ENCODE assay signal across 15 cellular contexts in the genomic region with DNA sequence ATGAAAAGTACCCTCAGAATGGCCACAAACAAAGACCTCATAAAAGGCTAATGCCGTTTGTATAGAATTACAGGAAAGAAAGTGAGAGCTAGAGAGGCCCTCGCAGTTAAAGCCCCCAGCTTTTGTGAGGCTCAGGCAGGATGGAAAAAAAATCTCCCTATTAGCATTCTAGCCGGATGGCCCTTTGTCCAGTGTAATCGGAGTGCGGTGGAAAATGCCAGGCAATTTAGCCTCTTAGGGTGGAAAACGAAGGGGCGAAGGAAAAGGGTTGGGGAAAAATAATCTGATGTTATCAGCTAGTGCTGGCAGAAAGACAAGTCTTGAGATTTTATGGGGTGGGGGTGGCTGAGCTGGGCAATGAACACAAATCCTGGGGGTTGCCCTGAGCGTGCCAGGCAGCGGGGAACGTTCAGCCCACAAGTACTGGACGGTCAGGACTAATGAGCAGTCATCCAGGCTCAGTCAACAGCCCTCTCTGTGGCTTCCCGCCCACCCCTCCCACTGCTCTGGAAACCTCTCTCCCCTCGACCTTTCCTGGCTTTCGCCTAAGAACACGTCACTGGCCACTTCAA.
DNase-seq lines count a peak whose midpoint lies in the region; ATAC-seq and TF ChIP-seq lines count a peak whose summit lies in the region.
"Had no signal": no experiment of that assay in that cellular context is flagged by ENCODE, and none has a peak within 500 bp of the region (broad histone marks: within the 10 kb centered on the region; RNA-seq: fewer than 3 reads in every experiment).

No MANE protein-coding gene starts in this region.

- TF ChIP-seq CTCF in C4-2B (conservative IDR thresholded peaks at IDR 0.05) (no peak), omental fat pad (IDR thresholded peaks at IDR 0.05) (no peak)

- DNase-seq in NCI-H2196 (lab: John Stamatoyannopoulos, UW; ENCODE audit: unreplicated experiment): peak; percentile 96
- DNase-seq in omental fat pad (ENCODE audit: low spot score): no peak
- DNase-seq in NCI-H345 treated with DMSO at 0.1 percent for 48 hours (lab: John Stamatoyannopoulos, UW; ENCODE audit: unreplicated experiment): no peak
- no peak for DNase-seq in A172 (ENCODE audit: low spot score)
- DNase-seq: activated CD4-positive, alpha-beta T cell treated with anti-CD3 and anti-CD28 coated beads, Interleukin-2, amount 10 ng/mL, durations not matched to agents 7 days and 5 days; naive B cell; NCI-H1930; stimulated activated CD4-positive, alpha-beta T cell treated with anti-CD3 and anti-CD28 coated beads, Interleukin-4, amount 100 ng/mL, for 1 hour; testis had no signal

- ATAC-seq in omental fat pad (ENCODE audit: low FRiP score) (peak; percentile 52), HG03097 (IDR thresholded peaks at IDR 0.05; ENCODE audit: low FRiP score, unreplicated experiment) (no peak), GM21367 (IDR thresholded peaks at IDR 0.05; ENCODE audit: unreplicated experiment) (no peak)
- ATAC-seq: activated naive CD4-positive, alpha-beta T cell treated with anti-CD3 and anti-CD28 coated beads, Interleukin-2, amount 50 U/mL, for 72 hours had no signal

- H3K27ac ChIP-seq in C4-2B (peak overlapping the region; percentile 4), cingulate gyrus (ENCODE audit: low read depth, low read length) (peak overlapping the region; percentile 90)
- H3K27ac ChIP-seq: SJSA1, testis had no signal
